Comparison of ENCODE assay signal across 12 cellular contexts in the genomic region with DNA sequence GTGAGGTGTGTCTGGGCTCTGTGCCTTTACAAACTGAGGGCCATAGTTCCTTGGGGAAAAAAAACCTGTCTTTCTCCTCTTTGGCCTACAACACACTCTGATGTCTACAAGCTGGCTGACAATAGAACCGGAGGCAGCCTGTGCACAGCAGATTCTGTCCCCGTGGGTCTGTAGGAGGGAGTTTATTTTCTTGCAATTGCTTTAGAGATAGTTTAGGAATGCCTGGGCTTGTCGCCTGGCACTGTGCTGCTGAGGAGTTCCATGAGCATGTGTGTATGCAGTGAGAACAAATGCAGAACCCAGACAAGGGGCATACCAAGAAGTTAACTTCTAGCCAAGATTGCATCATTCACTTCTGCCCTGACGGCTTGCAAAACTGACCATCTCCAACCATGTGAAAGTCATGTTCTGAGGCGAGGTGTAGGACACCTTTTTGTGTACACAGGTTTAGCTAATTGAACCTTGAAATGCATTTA. TPM values are rescaled to one million over a fixed set of nuclear protein-coding genes. Genes with fewer than 3 reads are reported as not detected.
A peak's percentile ranks its signal among the peaks of the same experiment; 100 is the strongest.
DNase-seq lines count a peak whose midpoint lies in the region; ATAC-seq and TF ChIP-seq lines count a peak whose summit lies in the region.
"Had no signal": no experiment of that assay in that cellular context is flagged by ENCODE, and none has a peak within 500 bp of the region (broad histone marks: within the 10 kb centered on the region; RNA-seq: fewer than 3 reads in every experiment).

No MANE protein-coding gene starts in this region.

- no peak overlapping the region for H3K4me3 ChIP-seq in astrocyte of the spinal cord (ENCODE audit: low read depth, low read length)
- H3K4me3 ChIP-seq in prostate gland = no peak overlapping the region

- in situ Hi-C loops in astrocyte of the spinal cord (cut with HindIII; ENCODE audit: low sequenced_read_pairs) = no loop called here

- DNase-seq in GM04503 (ENCODE audit: low read depth) (peak; percentile 87), astrocyte of the spinal cord (ENCODE audit: low read depth, low spot score) (peak; percentile 82), left cardiac atrium (no peak), prostate gland (ENCODE audit: low spot score) (peak; percentile 42), GM19240 (ENCODE audit: insufficient read length, low spot score) (no peak), NCI-H510A (lab: John Stamatoyannopoulos, UW) (no peak), NCI-H69 (lab: John Stamatoyannopoulos, UW) (no peak)
- DNase-seq in activated naive CD8-positive, alpha-beta T cell treated with anti-CD3 and anti-CD28 coated beads, Interleukin-2, amount 50 U/mL, for 24 hours = no peak
- DNase-seq: activated CD4-positive, CD25-positive, alpha-beta regulatory T cell; activated naive CD4-positive, alpha-beta T cell treated with anti-CD3 and anti-CD28 coated beads for 36 hours; DMS153 had no signal

- ATAC-seq in left cardiac atrium = peak; percentile 61 to 89
- ATAC-seq in activated naive CD8-positive, alpha-beta T cell treated with anti-CD3 and anti-CD28 coated beads, Interleukin-2, amount 50 U/mL, for 24 hours = no peak

- H3K4me3 Mint-ChIP-seq in activated naive CD8-positive, alpha-beta T cell treated with anti-CD3 and anti-CD28 coated beads, Interleukin-2, amount 50 U/mL, for 24 hours = no peak overlapping the region
- H3K4me3 Mint-ChIP-seq: activated naive CD4-positive, alpha-beta T cell treated with anti-CD3 and anti-CD28 coated beads for 36 hours; stimulated activated naive CD8-positive, alpha-beta T cell treated with anti-CD3 and anti-CD28 coated beads, Interleukin-15, Interleukin-2, amounts not matched to agents 100 ng/mL and 50 ng/mL, for 24 hours had no signal

- intact Hi-C loops in left cardiac atrium (cut with DNase I) (no loop called here), prostate gland (cut with DNase I) (no loop called here)

- WGBS in prostate gland = 20% methylated on average over 5 of the region's 5 CpGs

- H3K4me1 ChIP-seq in prostate gland (replicated peaks) = no peaks in the 10 kb centered on the region

- TF ChIP-seq POLR2A in prostate gland (IDR thresholded peaks at IDR 0.05) = no peak

- H3K27ac Mint-ChIP-seq in activated naive CD8-positive, alpha-beta T cell treated with anti-CD3 and anti-CD28 coated beads, Interleukin-2, amount 50 U/mL, for 24 hours = no peak overlapping the region
- H3K27ac Mint-ChIP-seq: activated naive CD4-positive, alpha-beta T cell treated with anti-CD3 and anti-CD28 coated beads for 36 hours; stimulated activated naive CD8-positive, alpha-beta T cell treated with anti-CD3 and anti-CD28 coated beads, Interleukin-15, Interleukin-2, amounts not matched to agents 100 ng/mL and 50 ng/mL, for 24 hours had no signal

- H3K27me3 ChIP-seq in prostate gland (replicated peaks; ENCODE audit: insufficient read depth) = no peaks in the 10 kb centered on the region

- H3K4me1 Mint-ChIP-seq in activated naive CD8-positive, alpha-beta T cell treated with anti-CD3 and anti-CD28 coated beads, Interleukin-2, amount 50 U/mL, for 24 hours = peaks cover 20% of the 10 kb centered on the region

- H3K36me3 Mint-ChIP-seq in activated naive CD8-positive, alpha-beta T cell treated with anti-CD3 and anti-CD28 coated beads, Interleukin-2, amount 50 U/mL, for 24 hours (ENCODE audit: low read depth) = peaks cover 66% of the 10 kb centered on the region

- TF ChIP-seq CTCF in astrocyte of the spinal cord (IDR thresholded peaks at IDR 0.05; ENCODE audit: low read depth, low read length) (no peak), prostate gland (IDR thresholded peaks at IDR 0.05) (no peak)

- H3K9me3 ChIP-seq in prostate gland = no peaks in the 10 kb centered on the region

- no peaks in the 10 kb centered on the region for H3K9me3 Mint-ChIP-seq in activated naive CD8-positive, alpha-beta T cell treated with anti-CD3 and anti-CD28 coated beads, Interleukin-2, amount 50 U/mL, for 24 hours
- H3K9me3 Mint-ChIP-seq: activated naive CD4-positive, alpha-beta T cell treated with anti-CD3 and anti-CD28 coated beads for 36 hours; stimulated activated naive CD8-positive, alpha-beta T cell treated with anti-CD3 and anti-CD28 coated beads, Interleukin-15, Interleukin-2, amounts not matched to agents 100 ng/mL and 50 ng/mL, for 24 hours had no signal

- no peaks in the 10 kb centered on the region for H3K36me3 ChIP-seq in prostate gland

- H3K27ac ChIP-seq in prostate gland = no peak overlapping the region

- no peaks in the 10 kb centered on the region for H3K27me3 Mint-ChIP-seq in activated naive CD8-positive, alpha-beta T cell treated with anti-CD3 and anti-CD28 coated beads, Interleukin-2, amount 50 U/mL, for 24 hours
- H3K27me3 Mint-ChIP-seq: stimulated activated naive CD8-positive, alpha-beta T cell treated with anti-CD3 and anti-CD28 coated beads, Interleukin-15, Interleukin-2, amounts not matched to agents 100 ng/mL and 50 ng/mL, for 24 hours had no signal

RNA-seq across cellular contexts. Expression of a gene that starts 54.1 kb away (rescaled TPM):
- total RNA-seq in left cardiac atrium (100 to 1,000 TPM; 255 to 307 TPM), prostate gland (100 to 1,000 TPM; 274 to 367 TPM)

Comparison
In these comparisons a context has a peak if more than half of its experiments do, and no peak if none do; other contexts are left out.
1. DNase-seq: peak in GM04503 (single experiment), astrocyte of the spinal cord (single experiment) and prostate gland (single experiment); none in left cardiac atrium (single experiment), GM19240 (single experiment), NCI-H510A (single experiment), activated naive CD8-positive, alpha-beta T cell treated with anti-CD3 and anti-CD28 coated beads, Interleukin-2, amount 50 U/mL, for 24 hours (single experiment) and NCI-H69 (single experiment).